In the genomic region with DNA sequence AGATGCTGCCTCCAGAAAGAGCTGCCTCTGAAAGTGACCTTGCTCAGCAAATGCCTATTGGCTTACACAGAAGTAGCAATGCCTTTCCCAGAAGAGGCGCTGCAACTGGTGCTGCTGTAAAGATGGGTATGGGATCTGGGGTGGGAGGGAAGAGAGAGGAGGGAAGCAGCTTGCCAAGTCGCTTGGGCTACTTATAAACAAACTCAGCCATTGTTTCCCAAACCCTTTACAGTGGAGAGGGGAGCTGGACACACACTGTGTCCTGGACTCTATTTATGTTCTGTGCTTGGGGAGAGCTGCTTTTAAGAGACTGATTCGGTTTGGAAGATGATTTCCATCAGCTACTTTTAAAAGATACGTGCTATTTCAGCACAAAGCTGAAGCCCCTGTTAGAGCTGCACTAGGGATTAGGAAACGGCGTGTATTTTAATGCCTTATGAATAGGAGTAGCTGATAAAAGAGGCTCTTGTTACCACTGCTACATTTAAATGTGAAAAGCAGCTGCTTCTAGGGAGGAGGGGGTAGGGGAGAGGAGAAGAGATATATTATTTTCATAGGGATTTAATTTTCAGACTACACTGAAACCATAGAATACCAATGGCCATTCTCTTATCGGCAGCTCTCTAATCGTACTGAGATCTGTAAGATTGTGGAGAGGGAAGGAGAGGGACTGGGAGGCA, we compare ENCODE assay signal across 10 cellular contexts.
A peak's percentile ranks its signal among the peaks of the same experiment; 100 is the strongest.
DNase-seq lines count a peak whose midpoint lies in the region; ATAC-seq, FAIRE-seq and TF ChIP-seq lines count a peak whose summit lies in the region.
"Had no signal": no experiment of that assay in that cellular context is flagged by ENCODE, and none has a peak within 500 bp of the region (broad histone marks: within the 10 kb centered on the region; RNA-seq: fewer than 3 reads in every experiment).

No MANE protein-coding gene starts in this region.

- H3K14ac ChIP-seq in H1 (ENCODE audit: insufficient read length) (no peak overlapping the region), mesenchymal stem cell (ENCODE audit: low read length in 2 of 2) (no peak overlapping the region)

- no peaks in the 10 kb centered on the region for H3K9me3 ChIP-seq in H1 (ENCODE audit: insufficient read depth in 2 of 2, low read depth in 1 of 2, low read length in 1 of 2)
- no peaks in the 10 kb centered on the region for H3K9me3 ChIP-seq in mesenchymal stem cell (ENCODE audit: control insufficient read depth, low read length)
- no peaks in the 10 kb centered on the region for H3K9me3 ChIP-seq in upper lobe of left lung

- TF ChIP-seq POLR2A in H1 (IDR thresholded peaks at IDR 0.05; ENCODE audit: control extremely low read depth in 1 of 2, low read depth in 2 of 2, low read length in 2 of 2) (no peak), upper lobe of left lung (IDR thresholded peaks at IDR 0.05) (no peak)

- H3K27me3 ChIP-seq in H1 (replicated peaks in 1 of 4; ENCODE audit: control insufficient read depth in 3 of 4, extremely low read depth in 1 of 4, insufficient read depth in 3 of 4, low read length in 3 of 4), result no peaks in the 10 kb centered on the region
- H3K27me3 ChIP-seq in mesenchymal stem cell (ENCODE audit: control insufficient read depth in 1 of 2, insufficient read depth in 1 of 2, low read length in 2 of 2), result peaks cover 0 to 6% of the 10 kb centered on the region in 2 experiments
- H3K27me3 ChIP-seq in upper lobe of left lung, result no peaks in the 10 kb centered on the region

- H2BK15ac ChIP-seq in H1 (ENCODE audit: low read length) (no peak overlapping the region), mesenchymal stem cell (ENCODE audit: low read depth, poor library complexity, severe bottlenecking) (no peak overlapping the region)

- no peak overlapping the region for H3K27ac ChIP-seq in H1 (ENCODE audit: low read depth, low read length)
- no peak overlapping the region for H3K27ac ChIP-seq in mesenchymal stem cell (ENCODE audit: low read length, poor library complexity, severe bottlenecking)
- peak overlapping the region in 3 of 4 donors; percentile 24 to 39 (median 35) for H3K27ac ChIP-seq in upper lobe of left lung

- H2AK5ac ChIP-seq in H1 (ENCODE audit: low read depth, low read length) (no peak overlapping the region), mesenchymal stem cell (ENCODE audit: low read length, severe bottlenecking) (no peak overlapping the region)

- H3K23ac ChIP-seq in H1 (ENCODE audit: insufficient read length) (no peak overlapping the region), mesenchymal stem cell (ENCODE audit: low read length in 2 of 2) (no peak overlapping the region)

- H3K18ac ChIP-seq in H1 (ENCODE audit: extremely low read depth, low read length), result peak overlapping the region; percentile 52; the same call in 1 of the 2 replicates
- peak overlapping the region in 1 of 2 experiments; percentile 56 for H3K18ac ChIP-seq in mesenchymal stem cell (ENCODE audit: low read depth in 1 of 2, low read length in 2 of 2)

- H3K4ac ChIP-seq in H1 (replicated peaks; ENCODE audit: insufficient read length, low read depth, low read length) (no peak overlapping the region), mesenchymal stem cell (ENCODE audit: low read depth in 1 of 2, low read length in 2 of 2) (no peak overlapping the region)

- peak overlapping the region; percentile 75; the same call in 1 of the 2 replicates for H2BK5ac ChIP-seq in H1 (ENCODE audit: low read depth, low read length)
- H2BK5ac ChIP-seq in mesenchymal stem cell (ENCODE audit: low read depth, low read length, poor library complexity, severe bottlenecking), result no peak overlapping the region

- WGBS in H1 (ENCODE audit: extremely low coverage in 1 of 2, insufficient coverage in 1 of 2, insufficient read length in 1 of 2, insufficient replicate concordance in 2 of 2, low coverage in 1 of 2, low lambda C conversion rate in 2 of 2, missing lambda C conversion rate in 1 of 2), 2 experiments, result 47% methylated on average over 7 of the region's 8 CpGs; no CpG with 5 or more reads in 1 of the 2 experiments
- 54% methylated on average over 7 of the region's 8 CpGs for WGBS in mesenchymal stem cell
- WGBS in upper lobe of left lung, 2 donors, result 34 to 36% methylated on average over 7 to 8 of the region's 8 CpGs

- H3K4me2 ChIP-seq in H1 (ENCODE audit: insufficient read depth in 1 of 2, low read depth in 2 of 2, low read length in 2 of 2), result peak overlapping the region; percentile 57 to 61; a peak in 3 of 4 replicates
- H3K4me2 ChIP-seq in mesenchymal stem cell (ENCODE audit: low read length, poor library complexity, severe bottlenecking), result no peak overlapping the region

- peak overlapping the region; percentile 48 for H4K91ac ChIP-seq in H1 (replicated peaks; ENCODE audit: insufficient read length, low read length)
- no peak overlapping the region for H4K91ac ChIP-seq in mesenchymal stem cell (ENCODE audit: low read length)

- H4K20me1 ChIP-seq in H1 (replicated peaks in 1 of 2; ENCODE audit: control insufficient read depth in 1 of 2, insufficient read depth in 2 of 2, low read length in 2 of 2), result no peaks in the 10 kb centered on the region

- H2AFZ ChIP-seq in H1 (ENCODE audit: low read length) (peak overlapping the region; percentile 95; the same call in 1 of the 2 replicates), mesenchymal stem cell (ENCODE audit: low read depth, low read length) (no peak overlapping the region)

- no peaks in the 10 kb centered on the region for H3K79me2 ChIP-seq in H1 (ENCODE audit: control insufficient read depth in 1 of 2, insufficient read depth in 2 of 2, low read length in 2 of 2)

- TF ChIP-seq RAD21 in H1 (IDR thresholded peaks at IDR 0.05 in 1 of 2, conservative IDR thresholded peaks at IDR 0.05 in 1 of 2; ENCODE audit: low read depth in 2 of 2, low read length in 2 of 2), result peak; percentile 50 to 54

- TF ChIP-seq EP300 in H1 (IDR thresholded peaks at IDR 0.05; ENCODE audit: borderline replicate concordance in 1 of 2, low read depth in 2 of 2, low read length in 2 of 2), result no peak
- TF ChIP-seq EP300 in upper lobe of left lung (IDR thresholded peaks at IDR 0.05), result no peak

- ATAC-seq in upper lobe of left lung (ENCODE audit: low FRiP score in 2 of 2) (no peak), GM19035 (IDR thresholded peaks at IDR 0.05; ENCODE audit: unreplicated experiment) (no peak)

- no peak overlapping the region for H2BK12ac ChIP-seq in H1 (ENCODE audit: low read depth, low read length)
- H2BK12ac ChIP-seq in mesenchymal stem cell (ENCODE audit: low read length in 2 of 2), result peak overlapping the region in 1 of 2 experiments; percentile 77

- H3K4me1 ChIP-seq in H1 (replicated peaks in 1 of 4; ENCODE audit: control insufficient read depth in 3 of 4, insufficient read depth in 4 of 4, low read length in 3 of 4), result peaks cover 0 to 7% (median 5%) of the 10 kb centered on the region in 4 experiments; a peak in 4 of 7 replicates
- H3K4me1 ChIP-seq in mesenchymal stem cell (ENCODE audit: control insufficient read depth, insufficient read depth, low read depth, low read length), result peaks cover 1% of the 10 kb centered on the region
- H3K4me1 ChIP-seq in upper lobe of left lung, result peaks cover 4 to 14% (median 6%) of the 10 kb centered on the region in 4 donors

- H4K8ac ChIP-seq in H1 (ENCODE audit: extremely low read depth, insufficient read depth, low read length), result no peak overlapping the region
- H4K8ac ChIP-seq in mesenchymal stem cell (ENCODE audit: low read length), result no peak overlapping the region

- peak; percentile 65 for FAIRE-seq in H1 (lab: Jason Lieb, UNC)
- FAIRE-seq: endometrium had no signal

- H3K36me3 ChIP-seq in H1 (ENCODE audit: control insufficient read depth in 2 of 4, insufficient read depth in 4 of 4, low read length in 3 of 4) (no peaks in the 10 kb centered on the region), mesenchymal stem cell (ENCODE audit: control insufficient read depth in 1 of 2, insufficient read depth in 2 of 2, low read depth in 1 of 2, low read length in 2 of 2) (no peaks in the 10 kb centered on the region), upper lobe of left lung (no peaks in the 10 kb centered on the region)

- POLR2A ChIA-PET in H1 (lab: Charles Lee; ENCODE audit: partially characterized antibody), result no interaction called here

- H2BK120ac ChIP-seq in H1 (replicated peaks; ENCODE audit: low read depth, low read length) (peak overlapping the region; percentile 80), mesenchymal stem cell (ENCODE audit: low read depth, low read length) (peak overlapping the region; percentile 36)

- peak overlapping the region in 1 of 4 experiments; percentile 32; a peak in 2 of 8 replicates for H3K4me3 ChIP-seq in H1 (ENCODE audit: extremely low read depth in 1 of 4, insufficient read depth in 2 of 4, low read depth in 3 of 4, low read length in 4 of 4)
- H3K4me3 ChIP-seq in mesenchymal stem cell (ENCODE audit: insufficient read depth in 1 of 2, low read depth in 1 of 2, low read length in 2 of 2), result no peak overlapping the region
- H3K4me3 ChIP-seq in upper lobe of left lung, result peak overlapping the region in 1 of 4 donors; percentile 11

- H3K56ac ChIP-seq in H1 (replicated peaks; ENCODE audit: insufficient read length, low read depth, low read length), result no peak overlapping the region

- H3K9ac ChIP-seq in H1 (replicated peaks in 1 of 4; ENCODE audit: extremely low read depth in 1 of 4, low read depth in 3 of 4, low read length in 3 of 4) (no peak overlapping the region), mesenchymal stem cell (ENCODE audit: low read length) (no peak overlapping the region)

- H3K23me2 ChIP-seq in H1 (ENCODE audit: low read depth, low read length), result peaks cover 5% of the 10 kb centered on the region; the same call in 1 of the 2 replicates

- DNase-seq in NCI-H748 (lab: John Stamatoyannopoulos, UW; ENCODE audit: unreplicated experiment) (peak; percentile 18), NCI-H748 treated with DMSO at 0.1 percent for 48 hours (lab: John Stamatoyannopoulos, UW) (no peak), H1 (ENCODE audit: low read depth in 1 of 2, low spot score in 2 of 2) (peak in 1 of 2 experiments; percentile 62), mesenchymal stem cell (peak; percentile 56), upper lobe of left lung (no peak), HUDEP-2 (lab: John Stamatoyannopoulos, UW; ENCODE audit: unreplicated experiment in 76 of 76) (no peak), OCI-M1 (lab: John Stamatoyannopoulos, UW) (no peak)
- DNase-seq: GOT3 had no signal

- H4K5ac ChIP-seq in H1 (ENCODE audit: insufficient read length, low read depth, low read length), result no peak overlapping the region

- H3K79me1 ChIP-seq in H1 (ENCODE audit: low read depth, low read length) (no peaks in the 10 kb centered on the region), mesenchymal stem cell (replicated peaks; ENCODE audit: low read length, poor library complexity, severe bottlenecking) (no peaks in the 10 kb centered on the region)

- H2BK20ac ChIP-seq in H1 (ENCODE audit: low read length), result 0 out of 2 replicates have a peak overlapping the region, but pooled peaks have one; percentile 21

- peak in 2 of 3 experiments; percentile 4 to 36; a peak in 2 of 4 replicates for TF ChIP-seq CTCF in H1 (IDR thresholded peaks at IDR 0.05; ENCODE audit: control extremely low read depth in 1 of 3, insufficient read depth in 1 of 3, low read depth in 1 of 3, low read length in 3 of 3)
- TF ChIP-seq CTCF in upper lobe of left lung (IDR thresholded peaks at IDR 0.05), result no peak

- CTCF ChIA-PET in H1 (lab: Charles Lee; ENCODE audit: partially characterized antibody), result interaction anchor here (0.7 to 4.8 kb wide), 19 partner anchors 8 to 619 kb away, joined by 3 to 56 read pairs (median 4); no protein-coding TSS in a partner anchor

TF ChIP-seq in H1, 55 proteins besides CTCF, POLR2A, EP300 and RAD21 (continues in another document):
- TF ChIP-seq YY1 (IDR thresholded peaks at IDR 0.05; ENCODE audit: low read depth, low read length), result peak; percentile 69

Comparison
In these comparisons a context has a peak if more than half of its experiments do, and no peak if none do; other contexts are left out.
1. DNase-seq: peak in NCI-H748 (single experiment) and mesenchymal stem cell (single experiment); none in NCI-H748 treated with DMSO at 0.1 percent for 48 hours (single experiment), upper lobe of left lung (0 of 2), HUDEP-2 (0 of 76) and OCI-M1 (single experiment).
2. H3K27ac ChIP-seq: peak in upper lobe of left lung (3 of 4); none in H1 (single experiment) and mesenchymal stem cell (single experiment).
3. CTCF ChIP-seq: peak in H1 (2 of 3); none in upper lobe of left lung (0 of 6).